1 cellular context compared by ENCODE assay signal in genomic region chr19:45098521-45099464, GRCh38.
TF ChIP-seq lines count a peak whose summit lies in the region.

No MANE protein-coding gene starts in this region.

TF ChIP-seq in HepG2, 621 proteins besides CTCF, POLR2A, EP300 and RAD21 (continued from another document):
- TF ChIP-seq ZNF318 (CRISPR knock-in tag; IDR thresholded peaks at IDR 0.05) (0 out of 2 replicates have a peak, but pooled peaks have one; percentile 11), PLSCR1 (CRISPR knock-in tag; IDR thresholded peaks at IDR 0.05; ENCODE audit: borderline replicate concordance) (no peak), ZNF710 (CRISPR knock-in tag; IDR thresholded peaks at IDR 0.05; ENCODE audit: borderline replicate concordance) (0 out of 2 replicates have a peak, but pooled peaks have one; percentile 15), CCAR2 (optimal IDR thresholded peaks at IDR 0.05; ENCODE audit: low read depth, low read length) (no peak), SOX5 (CRISPR knock-in tag; IDR thresholded peaks at IDR 0.05; ENCODE audit: borderline replicate concordance) (no peak), LRRFIP1 (CRISPR knock-in tag; conservative IDR thresholded peaks at IDR 0.05) (no peak), NR0B2 (CRISPR knock-in tag; IDR thresholded peaks at IDR 0.05) (0 out of 2 replicates have a peak, but pooled peaks have one; percentile 8), CHD2 (IDR thresholded peaks at IDR 0.05; ENCODE audit: low read depth, low read length) (no peak), ZNF230 (CRISPR knock-in tag; IDR thresholded peaks at IDR 0.05) (no peak), JARID2 (CRISPR knock-in tag; IDR thresholded peaks at IDR 0.05; ENCODE audit: insufficient replicate concordance) (no peak), HES4 (CRISPR knock-in tag; IDR thresholded peaks at IDR 0.05; ENCODE audit: borderline replicate concordance) (no peak), GTF2F1 (IDR thresholded peaks at IDR 0.05; ENCODE audit: low read length) (no peak), RXRA (CRISPR knock-in tag; IDR thresholded peaks at IDR 0.05) (no peak; the same call in 1 of the 2 replicates), KLF15 (CRISPR knock-in tag; IDR thresholded peaks at IDR 0.05; ENCODE audit: borderline replicate concordance) (no peak), ZNF580 (CRISPR knock-in tag; IDR thresholded peaks at IDR 0.05; ENCODE audit: borderline replicate concordance, low read depth) (no peak), KDM4B (CRISPR knock-in tag; IDR thresholded peaks at IDR 0.05) (no peak), ZNF569 (CRISPR knock-in tag; IDR thresholded peaks at IDR 0.05; ENCODE audit: borderline replicate concordance) (no peak), TCF7 (IDR thresholded peaks at IDR 0.05; ENCODE audit: low read depth) (peak; percentile 44), NFKB2 (CRISPR knock-in tag; IDR thresholded peaks at IDR 0.05; ENCODE audit: borderline replicate concordance) (no peak), ZSCAN25 (CRISPR knock-in tag; IDR thresholded peaks at IDR 0.05) (peak; percentile 31; the same call in 1 of the 2 replicates), HBP1 (CRISPR knock-in tag; IDR thresholded peaks at IDR 0.05; ENCODE audit: low read depth) (no peak), ZNF597 (CRISPR knock-in tag; IDR thresholded peaks at IDR 0.05) (no peak), TFDP1 (CRISPR knock-in tag; IDR thresholded peaks at IDR 0.05; ENCODE audit: borderline replicate concordance) (peak; percentile 8; the same call in 1 of the 2 replicates), ZNF577 (CRISPR knock-in tag; IDR thresholded peaks at IDR 0.05; ENCODE audit: borderline replicate concordance, low read depth) (no peak), POLR2AphosphoS5 (IDR thresholded peaks at IDR 0.05; ENCODE audit: low read depth, low read length) (no peak), ZNF629 (CRISPR knock-in tag; conservative IDR thresholded peaks at IDR 0.05) (no peak), PATZ1 (CRISPR knock-in tag; IDR thresholded peaks at IDR 0.05) (peak; percentile 11; the same call in 1 of the 2 replicates), MEIS2 (CRISPR knock-in tag; IDR thresholded peaks at IDR 0.05) (no peak), AGO2 (optimal IDR thresholded peaks at IDR 0.05; ENCODE audit: low read depth, low read length) (no peak), HNRNPH1 (optimal IDR thresholded peaks at IDR 0.05; ENCODE audit: low read depth, low read length) (no peak), HOXA7 (CRISPR knock-in tag; IDR thresholded peaks at IDR 0.05) (no peak), ZNF761 (CRISPR knock-in tag; conservative IDR thresholded peaks at IDR 0.05) (0 out of 2 replicates have a peak, but pooled peaks have one; percentile 58), BCL3 (CRISPR knock-in tag; IDR thresholded peaks at IDR 0.05) (0 out of 2 replicates have a peak, but pooled peaks have one; percentile 17)
